Comparison of ENCODE assay signal across 25 cellular contexts in the genomic region with DNA sequence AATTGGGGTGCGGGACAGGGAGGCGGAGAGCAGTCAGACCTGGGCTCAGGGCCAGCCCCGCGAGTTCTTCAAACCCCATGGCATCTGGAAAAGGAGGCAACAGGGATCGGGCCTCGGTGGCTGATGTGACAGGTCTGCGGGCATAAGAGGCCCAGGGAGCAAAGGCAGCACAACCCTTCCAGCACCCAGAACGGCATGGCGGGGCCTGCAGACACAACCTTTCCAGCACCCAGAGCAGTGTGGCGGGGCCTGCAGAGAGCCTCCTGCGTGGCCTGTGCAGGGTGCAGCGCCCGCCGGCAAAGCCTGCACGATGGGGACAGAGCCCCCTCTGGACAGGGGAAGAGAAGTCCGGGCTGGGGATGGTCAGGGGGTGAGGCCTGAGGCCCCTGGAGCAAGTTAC.
"Had no signal": no experiment of that assay in that cellular context is flagged by ENCODE, and none has a peak within 500 bp of the region (broad histone marks: within the 10 kb centered on the region; RNA-seq: fewer than 3 reads in every experiment).

No MANE protein-coding gene starts in this region.

- H3K27me3 Mint-ChIP-seq: activated CD4-positive, alpha-beta T cell treated with anti-CD3 and anti-CD28 coated beads, Interleukin-2, amount 10 ng/mL, durations not matched to agents 7 days and 5 days; activated CD8-positive, alpha-beta memory T cell treated with anti-CD3 and anti-CD28 coated beads, Interleukin-2, amount 10 ng/mL, durations not matched to agents 7 days and 5 days; activated CD8-positive, alpha-beta T cell treated with anti-CD3 and anti-CD28 coated beads for 36 hours had no signal

- H3K27ac Mint-ChIP-seq: activated CD4-positive, alpha-beta T cell treated with anti-CD3 and anti-CD28 coated beads, Interleukin-2, amount 10 ng/mL, durations not matched to agents 7 days and 5 days; activated CD8-positive, alpha-beta memory T cell treated with anti-CD3 and anti-CD28 coated beads, Interleukin-2, amount 10 ng/mL, durations not matched to agents 7 days and 5 days; activated CD8-positive, alpha-beta T cell treated with anti-CD3 and anti-CD28 coated beads for 36 hours; activated T-helper 1 cell treated with anti-CD3 and anti-CD28 coated beads, Interleukin-12 subunit alpha, Interleukin-12 subunit beta, Interleukin-2, Interleukin-4 antibody, amounts not matched to agents 30 ng/mL and 10 ng/mL and 1 ng/mL, durations not matched to agents 14 hours and 24 hours and 36 hours; endodermal cell; nephron had no signal

- H3K4me3 ChIP-seq: body of pancreas, cardiac muscle cell, esophagus squamous epithelium, gastrocnemius medialis, left ventricle myocardium inferior, testis, uterus had no signal

- H3K36me3 ChIP-seq: cardiac muscle cell, gastrocnemius medialis, left ventricle myocardium inferior, uterus had no signal

- H3K9me3 ChIP-seq: body of pancreas, esophagus squamous epithelium, gastrocnemius medialis, left ventricle myocardium inferior, testis, uterus had no signal

- H3K36me3 Mint-ChIP-seq: activated CD8-positive, alpha-beta memory T cell treated with anti-CD3 and anti-CD28 coated beads, Interleukin-2, amount 10 ng/mL, durations not matched to agents 7 days and 5 days had no signal

- H3K27me3 ChIP-seq: body of pancreas, cardiac muscle cell, esophagus squamous epithelium, gastrocnemius medialis, testis, uterus had no signal

- H3K27ac ChIP-seq: body of pancreas, cardiac muscle cell, esophagus squamous epithelium, gastrocnemius medialis, left ventricle myocardium inferior, testis, uterus had no signal

- H3K4me1 ChIP-seq: body of pancreas, esophagus squamous epithelium, gastrocnemius medialis, left ventricle myocardium inferior, testis, uterus had no signal

- H3K9me3 Mint-ChIP-seq: activated CD4-positive, alpha-beta T cell treated with anti-CD3 and anti-CD28 coated beads, Interleukin-2, amount 10 ng/mL, durations not matched to agents 7 days and 5 days; activated CD8-positive, alpha-beta T cell treated with anti-CD3 and anti-CD28 coated beads for 36 hours; activated T-helper 1 cell treated with anti-CD3 and anti-CD28 coated beads, Interleukin-12 subunit alpha, Interleukin-12 subunit beta, Interleukin-2, Interleukin-4 antibody, amounts not matched to agents 30 ng/mL and 10 ng/mL and 1 ng/mL, durations not matched to agents 14 hours and 24 hours and 36 hours; endodermal cell; nephron had no signal

- H3K4me1 Mint-ChIP-seq: activated CD4-positive, alpha-beta T cell treated with anti-CD3 and anti-CD28 coated beads, Interleukin-2, amount 10 ng/mL, durations not matched to agents 7 days and 5 days had no signal

- DNase-seq: activated CD4-positive, alpha-beta T cell treated with anti-CD3 and anti-CD28 coated beads, Interleukin-2, amount 10 ng/mL, durations not matched to agents 7 days and 5 days; activated CD8-positive, alpha-beta memory T cell treated with anti-CD3 and anti-CD28 coated beads, Interleukin-2, amount 10 ng/mL, durations not matched to agents 7 days and 5 days; activated CD8-positive, alpha-beta T cell treated with anti-CD3 and anti-CD28 coated beads for 36 hours; activated gamma-delta T cell; activated naive CD4-positive, alpha-beta T cell treated with anti-CD3 and anti-CD28 coated beads, Interleukin-2, amount 50 U/mL, for 16 hours; activated T-cell treated with anti-CD3 and anti-CD28 coated beads for 4 hours; anterior cingulate cortex; body of pancreas; cortex of kidney; endodermal cell; esophagus squamous epithelium; gastrocnemius medialis; head of caudate nucleus; hypothalamus; left ventricle myocardium inferior; stimulated activated CD4-positive, alpha-beta T cell treated with anti-CD3 and anti-CD28 coated beads, Interleukin-2, amount 100 ng/mL, for 48 hours; stimulated activated CD8-positive, alpha-beta memory T cell treated with anti-CD3 and anti-CD28 coated beads, Interleukin-4, amount 100 ng/mL, for 48 hours; stimulated activated naive CD4-positive, alpha-beta T cell; testis; trophoblast cell; uterus had no signal

- H3K4me3 Mint-ChIP-seq: activated CD4-positive, alpha-beta T cell treated with anti-CD3 and anti-CD28 coated beads, Interleukin-2, amount 10 ng/mL, durations not matched to agents 7 days and 5 days; activated CD8-positive, alpha-beta memory T cell treated with anti-CD3 and anti-CD28 coated beads, Interleukin-2, amount 10 ng/mL, durations not matched to agents 7 days and 5 days; activated CD8-positive, alpha-beta T cell treated with anti-CD3 and anti-CD28 coated beads for 36 hours; activated T-helper 1 cell treated with anti-CD3 and anti-CD28 coated beads, Interleukin-12 subunit alpha, Interleukin-12 subunit beta, Interleukin-2, Interleukin-4 antibody, amounts not matched to agents 30 ng/mL and 10 ng/mL and 1 ng/mL, durations not matched to agents 14 hours and 24 hours and 36 hours; endodermal cell; nephron had no signal

- ATAC-seq: activated CD4-positive, CD25-positive, alpha-beta regulatory T cell treated with anti-CD3 and anti-CD28 coated beads, Interleukin-2, amount 50 U/mL, for 24 hours; activated CD8-positive, alpha-beta memory T cell treated with anti-CD3 and anti-CD28 coated beads, Interleukin-2, amount 10 ng/mL, durations not matched to agents 7 days and 5 days; activated CD8-positive, alpha-beta T cell treated with anti-CD3 and anti-CD28 coated beads for 36 hours; body of pancreas; gastrocnemius medialis had no signal
